ENCODE assay signal across 12 cellular contexts in genomic region chr14:89621009-89621421, GRCh38.
DNase-seq lines count a peak whose midpoint lies in the region; ATAC-seq and TF ChIP-seq lines count a peak whose summit lies in the region.
"Had no signal": no experiment of that assay in that cellular context is flagged by ENCODE, and none has a peak within 500 bp of the region (broad histone marks: within the 10 kb centered on the region; RNA-seq: fewer than 3 reads in every experiment).

No MANE protein-coding gene starts in this region.

- peaks cover 45% of the 10 kb centered on the region for H3K4me1 Mint-ChIP-seq in stimulated activated memory B cell treated with anti-CD40 and anti-IgM and Interleukin-4, amounts not matched to agents 10 μg/mL and 1 μg/mL and 100 μg/mL, for 72 hours
- peaks cover 19% of the 10 kb centered on the region for H3K4me1 Mint-ChIP-seq in progenitor cell of endocrine pancreas (ENCODE audit: low read depth)

- H3K9ac ChIP-seq in iPS-20b (ENCODE audit: low read depth, low read length): peak overlapping the region; percentile 84; the same call in 1 of the 2 replicates

- H3K4me3 ChIP-seq in iPS-20b (ENCODE audit: low read length): no peak overlapping the region; the same call in 1 of the 2 replicates
- H3K4me3 ChIP-seq: cardiac muscle cell, skin epidermis had no signal

- no peaks in the 10 kb centered on the region for H3K36me3 ChIP-seq in iPS-20b (ENCODE audit: insufficient read depth, low read depth, low read length)
- H3K36me3 ChIP-seq: cardiac muscle cell had no signal

- H3K27me3 Mint-ChIP-seq in stimulated activated memory B cell treated with anti-CD40 and anti-IgM and Interleukin-4, amounts not matched to agents 10 μg/mL and 1 μg/mL and 100 μg/mL, for 72 hours: no peaks in the 10 kb centered on the region
- peaks cover 37% of the 10 kb centered on the region for H3K27me3 Mint-ChIP-seq in progenitor cell of endocrine pancreas

- peaks cover 3% of the 10 kb centered on the region for H3K9me3 Mint-ChIP-seq in stimulated activated memory B cell treated with anti-CD40 and anti-IgM and Interleukin-4, amounts not matched to agents 10 μg/mL and 1 μg/mL and 100 μg/mL, for 72 hours
- no peaks in the 10 kb centered on the region for H3K9me3 Mint-ChIP-seq in progenitor cell of endocrine pancreas (ENCODE audit: low read depth)

- H3K4me3 Mint-ChIP-seq in stimulated activated memory B cell treated with anti-CD40 and anti-IgM and Interleukin-4, amounts not matched to agents 10 μg/mL and 1 μg/mL and 100 μg/mL, for 72 hours: peak overlapping the region; percentile 58
- H3K4me3 Mint-ChIP-seq in progenitor cell of endocrine pancreas (ENCODE audit: low read depth): no peak overlapping the region

- peak overlapping the region; percentile 89 for H3K27ac Mint-ChIP-seq in stimulated activated memory B cell treated with anti-CD40 and anti-IgM and Interleukin-4, amounts not matched to agents 10 μg/mL and 1 μg/mL and 100 μg/mL, for 72 hours
- H3K27ac Mint-ChIP-seq in progenitor cell of endocrine pancreas: no peak overlapping the region

- no peaks in the 10 kb centered on the region for H3K27me3 ChIP-seq in iPS-20b (ENCODE audit: insufficient read depth, low read length)
- H3K27me3 ChIP-seq: cardiac muscle cell had no signal

- H3K36me3 Mint-ChIP-seq in stimulated activated memory B cell treated with anti-CD40 and anti-IgM and Interleukin-4, amounts not matched to agents 10 μg/mL and 1 μg/mL and 100 μg/mL, for 72 hours: no peaks in the 10 kb centered on the region
- no peaks in the 10 kb centered on the region for H3K36me3 Mint-ChIP-seq in progenitor cell of endocrine pancreas (ENCODE audit: insufficient read depth)

- peak; percentile 25 for DNase-seq in T follicular helper cell (ENCODE audit: low read depth)
- peak; percentile 27 for DNase-seq in activated T-cell treated with anti-CD3 and anti-CD28 coated beads for 1 hour (ENCODE audit: low read depth)
- no peak for DNase-seq in progenitor cell of endocrine pancreas (ENCODE audit: low spot score, unreplicated experiment)
- DNase-seq in mucosa of gallbladder (ENCODE audit: low spot score): no peak
- DNase-seq in NK-92 (lab: John Stamatoyannopoulos, UW; ENCODE audit: unreplicated experiment): no peak
- DNase-seq: GOT3, MM.1S had no signal

- no peak for TF ChIP-seq CTCF in progenitor cell of endocrine pancreas (IDR thresholded peaks at IDR 0.05; ENCODE audit: unreplicated experiment)

- H3K27ac ChIP-seq in iPS-20b (ENCODE audit: low read length): peak overlapping the region; percentile 82
- H3K27ac ChIP-seq: cardiac muscle cell had no signal

- peaks cover 25% of the 10 kb centered on the region for H3K4me1 ChIP-seq in iPS-20b (ENCODE audit: insufficient read depth, low read length)

- peak; percentile 75 for ATAC-seq in stimulated activated memory B cell treated with anti-CD40 and anti-IgM and Interleukin-4, amounts not matched to agents 10 μg/mL and 1 μg/mL and 100 μg/mL, for 72 hours
- no peak for ATAC-seq in HG02610 (IDR thresholded peaks at IDR 0.05; ENCODE audit: unreplicated experiment)

- no peaks in the 10 kb centered on the region for H3K9me3 ChIP-seq in iPS-20b (ENCODE audit: insufficient read depth, low read depth, low read length)

Comparison
In these comparisons a context has a peak if more than half of its experiments do, and no peak if none do; other contexts are left out.
1. DNase-seq: peak in T follicular helper cell (single experiment) and activated T-cell treated with anti-CD3 and anti-CD28 coated beads for 1 hour (single experiment); none in progenitor cell of endocrine pancreas (single experiment), mucosa of gallbladder (single experiment) and NK-92 (single experiment).